In the genomic region with DNA sequence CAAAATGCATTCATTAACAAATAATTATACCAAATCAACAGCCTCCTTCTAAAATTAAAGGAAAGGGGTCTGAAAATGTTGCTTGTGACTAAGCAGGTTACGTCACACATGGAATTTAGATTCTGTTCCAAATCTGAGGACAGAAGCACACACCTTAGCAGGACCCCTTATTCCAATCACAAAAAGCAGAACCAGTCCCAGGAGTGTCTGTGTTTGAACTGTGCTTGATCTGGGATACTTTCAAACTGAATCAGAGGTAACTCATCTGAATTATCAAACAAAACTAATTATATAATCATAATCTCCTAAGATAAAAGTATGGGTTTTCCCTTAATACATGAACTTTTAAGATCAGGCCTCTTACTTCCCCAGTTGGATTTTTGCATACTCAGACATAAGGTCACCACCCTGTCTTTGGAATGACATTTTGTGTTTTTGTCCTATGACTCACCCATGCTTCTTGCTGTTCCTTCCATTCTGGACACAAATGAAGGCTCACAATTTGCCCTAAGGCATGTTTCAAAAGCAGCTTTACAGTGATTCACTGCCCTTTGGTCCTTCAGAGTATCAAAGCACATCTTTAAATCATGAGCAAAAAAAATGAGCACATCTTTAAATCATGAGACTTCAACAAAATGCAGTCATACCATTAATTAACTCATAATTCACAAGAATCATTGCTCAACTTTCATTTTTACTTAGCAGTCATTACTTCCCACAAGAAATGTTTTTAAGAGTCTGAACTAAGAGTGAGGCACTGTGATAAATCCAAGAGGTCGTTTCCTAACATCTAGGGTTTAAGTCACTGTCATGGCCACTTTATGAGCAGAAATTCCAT, we compare ENCODE assay signal across 1 cellular context.
A peak's percentile ranks its signal among the peaks of the same experiment; 100 is the strongest.
TF ChIP-seq lines count a peak whose summit lies in the region.

No MANE protein-coding gene starts in this region.

TF ChIP-seq in SK-N-SH, 30 proteins besides CTCF, POLR2A, EP300 and RAD21 (continued from another document):
- TF ChIP-seq, protein P1, sequence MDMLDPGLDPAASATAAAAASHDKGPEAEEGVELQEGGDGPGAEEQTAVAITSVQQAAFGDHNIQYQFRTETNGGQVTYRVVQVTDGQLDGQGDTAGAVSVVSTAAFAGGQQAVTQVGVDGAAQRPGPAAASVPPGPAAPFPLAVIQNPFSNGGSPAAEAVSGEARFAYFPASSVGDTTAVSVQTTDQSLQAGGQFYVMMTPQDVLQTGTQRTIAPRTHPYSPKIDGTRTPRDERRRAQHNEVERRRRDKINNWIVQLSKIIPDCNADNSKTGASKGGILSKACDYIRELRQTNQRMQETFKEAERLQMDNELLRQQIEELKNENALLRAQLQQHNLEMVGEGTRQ (IDR thresholded peaks at IDR 0.05; ENCODE audit: borderline replicate concordance, low read depth, low read length): no peak
- TF ChIP-seq TCF12 (IDR thresholded peaks at IDR 0.05): peak; percentile 95
- TF ChIP-seq, protein P2, sequence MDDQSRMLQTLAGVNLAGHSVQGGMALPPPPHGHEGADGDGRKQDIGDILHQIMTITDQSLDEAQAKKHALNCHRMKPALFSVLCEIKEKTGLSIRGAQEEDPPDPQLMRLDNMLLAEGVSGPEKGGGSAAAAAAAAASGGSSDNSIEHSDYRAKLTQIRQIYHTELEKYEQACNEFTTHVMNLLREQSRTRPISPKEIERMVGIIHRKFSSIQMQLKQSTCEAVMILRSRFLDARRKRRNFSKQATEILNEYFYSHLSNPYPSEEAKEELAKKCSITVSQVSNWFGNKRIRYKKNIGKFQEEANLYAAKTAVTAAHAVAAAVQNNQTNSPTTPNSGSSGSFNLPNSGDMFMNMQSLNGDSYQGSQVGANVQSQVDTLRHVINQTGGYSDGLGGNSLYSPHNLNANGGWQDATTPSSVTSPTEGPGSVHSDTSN (IDR thresholded peaks at IDR 0.05): peak; percentile 97
- TF ChIP-seq FOXM1 (IDR thresholded peaks at IDR 0.05; ENCODE audit: low read depth): peak; percentile 78
- no peak for TF ChIP-seq ELF1 (IDR thresholded peaks at IDR 0.05)
- TF ChIP-seq SMC3 (IDR thresholded peaks at IDR 0.05; ENCODE audit: low read depth, low read length): no peak; the same call in 1 of the 2 replicates
- peak; percentile 61; the same call in 1 of the 2 replicates for TF ChIP-seq MEF2A (IDR thresholded peaks at IDR 0.05; ENCODE audit: borderline replicate concordance, low read depth)
- peak; percentile 72; the same call in 1 of the 2 replicates for TF ChIP-seq NFIC (IDR thresholded peaks at IDR 0.05; ENCODE audit: borderline replicate concordance)
- peak; percentile 97 for TF ChIP-seq FOSL2 (IDR thresholded peaks at IDR 0.05; ENCODE audit: borderline replicate concordance, low read depth)
- TF ChIP-seq, protein P3, sequence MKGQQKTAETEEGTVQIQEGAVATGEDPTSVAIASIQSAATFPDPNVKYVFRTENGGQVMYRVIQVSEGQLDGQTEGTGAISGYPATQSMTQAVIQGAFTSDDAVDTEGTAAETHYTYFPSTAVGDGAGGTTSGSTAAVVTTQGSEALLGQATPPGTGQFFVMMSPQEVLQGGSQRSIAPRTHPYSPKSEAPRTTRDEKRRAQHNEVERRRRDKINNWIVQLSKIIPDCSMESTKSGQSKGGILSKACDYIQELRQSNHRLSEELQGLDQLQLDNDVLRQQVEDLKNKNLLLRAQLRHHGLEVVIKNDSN (IDR thresholded peaks at IDR 0.05; ENCODE audit: borderline replicate concordance, low read depth): no peak
- TF ChIP-seq RXRA (IDR thresholded peaks at IDR 0.05; ENCODE audit: borderline replicate concordance, low read depth): peak; percentile 97
- peak; percentile 94 for TF ChIP-seq TEAD4 (IDR thresholded peaks at IDR 0.05; ENCODE audit: borderline replicate concordance, insufficient read depth)
- TF ChIP-seq GABPA (IDR thresholded peaks at IDR 0.05; ENCODE audit: low read depth): no peak
- TF ChIP-seq RCOR1 (IDR thresholded peaks at IDR 0.05; ENCODE audit: low read length): no peak
- TF ChIP-seq SIN3A (IDR thresholded peaks at IDR 0.05; ENCODE audit: borderline replicate concordance, low read depth, low read length): 0 out of 2 replicates have a peak, but pooled peaks have one; percentile 66
- TF ChIP-seq POLR2AphosphoS5 (IDR thresholded peaks at IDR 0.05; ENCODE audit: low read depth, low read length): peak; percentile 90; the same call in 1 of the 2 replicates
- TF ChIP-seq, protein P4, sequence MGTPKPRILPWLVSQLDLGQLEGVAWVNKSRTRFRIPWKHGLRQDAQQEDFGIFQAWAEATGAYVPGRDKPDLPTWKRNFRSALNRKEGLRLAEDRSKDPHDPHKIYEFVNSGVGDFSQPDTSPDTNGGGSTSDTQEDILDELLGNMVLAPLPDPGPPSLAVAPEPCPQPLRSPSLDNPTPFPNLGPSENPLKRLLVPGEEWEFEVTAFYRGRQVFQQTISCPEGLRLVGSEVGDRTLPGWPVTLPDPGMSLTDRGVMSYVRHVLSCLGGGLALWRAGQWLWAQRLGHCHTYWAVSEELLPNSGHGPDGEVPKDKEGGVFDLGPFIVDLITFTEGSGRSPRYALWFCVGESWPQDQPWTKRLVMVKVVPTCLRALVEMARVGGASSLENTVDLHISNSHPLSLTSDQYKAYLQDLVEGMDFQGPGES (IDR thresholded peaks at IDR 0.05; ENCODE audit: low read depth, low read length): 0 out of 2 replicates have a peak, but pooled peaks have one; percentile 11
- TF ChIP-seq GATA2 (CRISPR knock-in tag; IDR thresholded peaks at IDR 0.05): peak; percentile 7; the same call in 1 of the 2 replicates
- TF ChIP-seq, protein P5, sequence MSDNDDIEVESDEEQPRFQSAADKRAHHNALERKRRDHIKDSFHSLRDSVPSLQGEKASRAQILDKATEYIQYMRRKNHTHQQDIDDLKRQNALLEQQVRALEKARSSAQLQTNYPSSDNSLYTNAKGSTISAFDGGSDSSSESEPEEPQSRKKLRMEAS (IDR thresholded peaks at IDR 0.05; ENCODE audit: low read depth): peak; percentile 77; the same call in 1 of the 2 replicates
- 0 out of 2 replicates have a peak, but pooled peaks have one; percentile 24 for TF ChIP-seq MXI1 (IDR thresholded peaks at IDR 0.05; ENCODE audit: low read depth, low read length)
